In genomic region chr7:47153571-47153970, GRCh38 we compare ENCODE assay signal across 12 cellular contexts.
A peak's percentile ranks its signal among the peaks of the same experiment; 100 is the strongest.
DNase-seq lines count a peak whose midpoint lies in the region; ATAC-seq, FAIRE-seq and TF ChIP-seq lines count a peak whose summit lies in the region.
"Had no signal": no experiment of that assay in that cellular context is flagged by ENCODE, and none has a peak within 500 bp of the region (broad histone marks: within the 10 kb centered on the region; RNA-seq: fewer than 3 reads in every experiment).

No MANE protein-coding gene starts in this region.

- intact Hi-C loops in esophagus muscularis mucosa (cut with DNase I): no loop called here

- DNase-seq in NCI-H2081 (lab: John Stamatoyannopoulos, UW) (peak; percentile 52 to 79), H1 (ENCODE audit: low read depth in 1 of 2, low spot score in 2 of 2) (peak; percentile 25 to 56), neural progenitor cell (ENCODE audit: low spot score) (peak; percentile 51), WERI-Rb-1 (no peak), esophagus muscularis mucosa (ENCODE audit: extremely low spot score) (no peak)
- no peak for DNase-seq in activated CD4-positive, alpha-beta T cell treated with anti-CD3 and anti-CD28 coated beads for 4 hours
- DNase-seq: central memory CD4-positive, alpha-beta T cell; spleen had no signal

- H4K20me1 ChIP-seq in DOHH2 (ENCODE audit: control insufficient read depth, insufficient read depth, low read depth, low read length) (no peaks in the 10 kb centered on the region), H1 (replicated peaks in 1 of 2; ENCODE audit: control insufficient read depth in 1 of 2, insufficient read depth in 2 of 2, low read length in 2 of 2) (no peaks in the 10 kb centered on the region), neural progenitor cell (ENCODE audit: low read depth) (no peaks in the 10 kb centered on the region)

- no peaks in the 10 kb centered on the region for H3K36me3 Mint-ChIP-seq in neural progenitor cell

- H3K4me1 Mint-ChIP-seq in neural progenitor cell: peaks cover 6% of the 10 kb centered on the region

- H3K18ac ChIP-seq in H1 (ENCODE audit: extremely low read depth, low read length): no peak overlapping the region

- H3F3A ChIP-seq in DOHH2 (ENCODE audit: control insufficient read depth, insufficient read depth) (peaks cover 34% of the 10 kb centered on the region), neural progenitor cell (ENCODE audit: low read depth) (no peaks in the 10 kb centered on the region)

- H3K4me3 ChIP-seq in DOHH2 (ENCODE audit: low read length): peak overlapping the region; percentile 51
- H3K4me3 ChIP-seq in H1 (ENCODE audit: extremely low read depth in 1 of 4, insufficient read depth in 2 of 4, low read depth in 3 of 4, low read length in 4 of 4): no peak overlapping the region
- H3K4me3 ChIP-seq in neural progenitor cell: no peak overlapping the region
- no peak overlapping the region for H3K4me3 ChIP-seq in WERI-Rb-1 (ENCODE audit: low read depth, low read length)
- no peak overlapping the region for H3K4me3 ChIP-seq in esophagus muscularis mucosa
- H3K4me3 ChIP-seq: spleen had no signal

- no peak overlapping the region for H3K23ac ChIP-seq in H1 (ENCODE audit: insufficient read length)

- H3K27me3 ChIP-seq in DOHH2 (ENCODE audit: control insufficient read depth, low read length) (no peaks in the 10 kb centered on the region), H1 (replicated peaks in 1 of 4; ENCODE audit: control insufficient read depth in 3 of 4, extremely low read depth in 1 of 4, insufficient read depth in 3 of 4, low read length in 3 of 4) (no peaks in the 10 kb centered on the region), neural progenitor cell (no peaks in the 10 kb centered on the region), WERI-Rb-1 (ENCODE audit: insufficient read depth, low read depth, severe bottlenecking) (peaks cover 3% of the 10 kb centered on the region), esophagus muscularis mucosa (no peaks in the 10 kb centered on the region)
- H3K27me3 ChIP-seq: spleen had no signal

- TF ChIP-seq POLR2A in H1 (IDR thresholded peaks at IDR 0.05; ENCODE audit: control extremely low read depth in 1 of 2, low read depth in 2 of 2, low read length in 2 of 2) (no peak), esophagus muscularis mucosa (IDR thresholded peaks at IDR 0.05; ENCODE audit: low read depth) (no peak)

- no peak overlapping the region for H3K56ac ChIP-seq in H1 (replicated peaks; ENCODE audit: insufficient read length, low read depth, low read length)

- no peak overlapping the region for H3K14ac ChIP-seq in H1 (ENCODE audit: insufficient read length)

- H3K79me2 ChIP-seq in DOHH2 (ENCODE audit: control insufficient read depth, low read length) (no peaks in the 10 kb centered on the region), H1 (ENCODE audit: control insufficient read depth in 1 of 2, insufficient read depth in 2 of 2, low read length in 2 of 2) (no peaks in the 10 kb centered on the region), neural progenitor cell (ENCODE audit: low read depth) (no peaks in the 10 kb centered on the region)

- H2AFZ ChIP-seq in H1 (ENCODE audit: low read length) (no peak overlapping the region), neural progenitor cell (replicated peaks) (peak overlapping the region; percentile 42)

- no peaks in the 10 kb centered on the region for H3K79me1 ChIP-seq in H1 (ENCODE audit: low read depth, low read length)

- no peak overlapping the region for H3K4me3 Mint-ChIP-seq in neural progenitor cell

- H3K36me3 ChIP-seq in DOHH2 (ENCODE audit: control insufficient read depth, low read length): peaks cover 8% of the 10 kb centered on the region; the same call in 1 of the 2 replicates
- H3K36me3 ChIP-seq in H1 (ENCODE audit: control insufficient read depth in 2 of 4, insufficient read depth in 4 of 4, low read length in 3 of 4): no peaks in the 10 kb centered on the region
- no peaks in the 10 kb centered on the region for H3K36me3 ChIP-seq in neural progenitor cell
- no peaks in the 10 kb centered on the region for H3K36me3 ChIP-seq in WERI-Rb-1
- no peaks in the 10 kb centered on the region for H3K36me3 ChIP-seq in esophagus muscularis mucosa
- H3K36me3 ChIP-seq: spleen had no signal

- CTCF ChIA-PET in H1 (lab: Charles Lee; ENCODE audit: partially characterized antibody): interaction anchor here (0.7 to 2.0 kb wide), 5 partner anchors 13 to 1231 kb away, joined by 3 to 5 read pairs (median 4); no protein-coding TSS in a partner anchor

- FAIRE-seq in H1 (lab: Jason Lieb, UNC): peak; percentile 89
- FAIRE-seq: GM12891 had no signal

- H3K27me3 Mint-ChIP-seq in neural progenitor cell (ENCODE audit: insufficient read depth, low read depth): peaks cover 4% of the 10 kb centered on the region

- H3K4me2 ChIP-seq in DOHH2 (ENCODE audit: low read length) (peak overlapping the region; percentile 63), H1 (ENCODE audit: insufficient read depth in 1 of 2, low read depth in 2 of 2, low read length in 2 of 2) (peak overlapping the region in 1 of 2 experiments; percentile 27; a peak in 1 of 4 replicates), neural progenitor cell (no peak overlapping the region)
- H3K4me2 ChIP-seq: KMS-11 had no signal

- 40% methylated on average over 6 of the region's 6 CpGs; no CpG with 5 or more reads in 1 of the 2 experiments for WGBS in H1 (ENCODE audit: extremely low coverage in 1 of 2, insufficient coverage in 1 of 2, insufficient read length in 1 of 2, insufficient replicate concordance in 2 of 2, low coverage in 1 of 2, low lambda C conversion rate in 2 of 2, missing lambda C conversion rate in 1 of 2), 2 experiments
- 75% methylated on average over 6 of the region's 6 CpGs for WGBS in esophagus muscularis mucosa

- TF ChIP-seq EP300 in H1 (IDR thresholded peaks at IDR 0.05; ENCODE audit: borderline replicate concordance in 1 of 2, low read depth in 2 of 2, low read length in 2 of 2) (no peak), esophagus muscularis mucosa (IDR thresholded peaks at IDR 0.05) (no peak)

- no peak for TF ChIP-seq RAD21 in H1 (IDR thresholded peaks at IDR 0.05 in 1 of 2, conservative IDR thresholded peaks at IDR 0.05 in 1 of 2; ENCODE audit: low read depth in 2 of 2, low read length in 2 of 2)

- H2BK20ac ChIP-seq in H1 (ENCODE audit: low read length): no peak overlapping the region

- no peaks in the 10 kb centered on the region for H3K23me2 ChIP-seq in H1 (ENCODE audit: low read depth, low read length)

- ATAC-seq in HG02759 (IDR thresholded peaks at IDR 0.05; ENCODE audit: unreplicated experiment): no peak

- H2BK5ac ChIP-seq in H1 (ENCODE audit: low read depth, low read length): no peak overlapping the region

- H4K91ac ChIP-seq in H1 (replicated peaks; ENCODE audit: insufficient read length, low read length): no peak overlapping the region

- H4K8ac ChIP-seq in H1 (ENCODE audit: extremely low read depth, insufficient read depth, low read length): no peak overlapping the region

- H2BK12ac ChIP-seq in H1 (ENCODE audit: low read depth, low read length): no peak overlapping the region

- TF ChIP-seq CTCF in DOHH2 (IDR thresholded peaks at IDR 0.05; ENCODE audit: low read depth, low read length, poor library complexity, severe bottlenecking) (no peak), H1 (IDR thresholded peaks at IDR 0.05; ENCODE audit: control extremely low read depth in 1 of 3, insufficient read depth in 1 of 3, low read depth in 1 of 3, low read length in 3 of 3) (no peak), neural progenitor cell (IDR thresholded peaks at IDR 0.05) (no peak), WERI-Rb-1 (IDR thresholded peaks at IDR 0.05; ENCODE audit: low read depth, low read length) (no peak), esophagus muscularis mucosa (IDR thresholded peaks at IDR 0.05) (no peak)

- POLR2A ChIA-PET in H1 (lab: Charles Lee; ENCODE audit: partially characterized antibody): no interaction called here

- H3K9me3 Mint-ChIP-seq in neural progenitor cell: no peaks in the 10 kb centered on the region

- no peak overlapping the region for H2AK5ac ChIP-seq in H1 (ENCODE audit: low read depth, low read length)

- no peak overlapping the region for H3K4ac ChIP-seq in H1 (replicated peaks; ENCODE audit: insufficient read length, low read depth, low read length)

- no peak overlapping the region for H3K27ac Mint-ChIP-seq in neural progenitor cell

- H3K27ac ChIP-seq in DOHH2 (ENCODE audit: low read depth, low read length) (peak overlapping the region; percentile 95), H1 (ENCODE audit: low read depth, low read length) (no peak overlapping the region), neural progenitor cell (no peak overlapping the region), WERI-Rb-1 (no peak overlapping the region), esophagus muscularis mucosa (replicated peaks in 1 of 4) (peak overlapping the region in 1 of 4 donors; percentile 0)
- H3K27ac ChIP-seq: KMS-11 had no signal

- H3K9me3 ChIP-seq in DOHH2 (ENCODE audit: control insufficient read depth, insufficient read depth, low read length) (no peaks in the 10 kb centered on the region), H1 (ENCODE audit: insufficient read depth in 2 of 2, low read depth in 1 of 2, low read length in 1 of 2) (no peaks in the 10 kb centered on the region), neural progenitor cell (ENCODE audit: low read depth) (no peaks in the 10 kb centered on the region), WERI-Rb-1 (ENCODE audit: severe bottlenecking) (no peaks in the 10 kb centered on the region), esophagus muscularis mucosa (no peaks in the 10 kb centered on the region)
- H3K9me3 ChIP-seq: spleen had no signal

- H3K9me2 ChIP-seq in DOHH2 (replicated peaks; ENCODE audit: control insufficient read depth, low read length): no peaks in the 10 kb centered on the region

- H2BK120ac ChIP-seq in H1 (replicated peaks; ENCODE audit: low read depth, low read length): no peak overlapping the region

- H2BK15ac ChIP-seq in H1 (ENCODE audit: low read length): no peak overlapping the region

- H3K9ac ChIP-seq in H1 (replicated peaks in 1 of 4; ENCODE audit: extremely low read depth in 1 of 4, low read depth in 3 of 4, low read length in 3 of 4): no peak overlapping the region
- no peak overlapping the region for H3K9ac ChIP-seq in neural progenitor cell
- H3K9ac ChIP-seq: KMS-11 had no signal

- H3K4me1 ChIP-seq in DOHH2 (ENCODE audit: control insufficient read depth, low read length): peaks cover 80% of the 10 kb centered on the region
- peaks cover 0 to 3% (median 0%) of the 10 kb centered on the region in 4 experiments; a peak in 2 of 7 replicates for H3K4me1 ChIP-seq in H1 (replicated peaks in 1 of 4; ENCODE audit: control insufficient read depth in 3 of 4, insufficient read depth in 4 of 4, low read length in 3 of 4)
- no peaks in the 10 kb centered on the region for H3K4me1 ChIP-seq in neural progenitor cell
- H3K4me1 ChIP-seq in esophagus muscularis mucosa: peaks cover 9 to 45% (median 40%) of the 10 kb centered on the region in 4 donors

- H4K5ac ChIP-seq in H1 (ENCODE audit: insufficient read length, low read depth, low read length): no peak overlapping the region

TF ChIP-seq in H1, 55 proteins besides CTCF, POLR2A, EP300 and RAD21 (continues in another document):
- no peak for TF ChIP-seq TBP (IDR thresholded peaks at IDR 0.05; ENCODE audit: low read depth, low read length)
- no peak for TF ChIP-seq CBX8 (IDR thresholded peaks at IDR 0.05; ENCODE audit: borderline replicate concordance, low read depth, low read length)
- TF ChIP-seq TEAD4 (IDR thresholded peaks at IDR 0.05; ENCODE audit: low read depth, low read length): peak; percentile 97

Comparison
In these comparisons a context has a peak if more than half of its experiments do, and no peak if none do; other contexts are left out.
1. DNase-seq: peak in NCI-H2081 (2 of 2), H1 (2 of 2) and neural progenitor cell (single experiment); none in WERI-Rb-1 (single experiment), activated CD4-positive, alpha-beta T cell treated with anti-CD3 and anti-CD28 coated beads for 4 hours (0 of 2) and esophagus muscularis mucosa (single experiment).